In genomic region chr5:158727771-158728311, GRCh38 we compare ENCODE assay signal across 16 cellular contexts.
DNase-seq lines count a peak whose midpoint lies in the region; ATAC-seq and TF ChIP-seq lines count a peak whose summit lies in the region.
"Had no signal": no experiment of that assay in that cellular context is flagged by ENCODE, and none has a peak within 500 bp of the region (broad histone marks: within the 10 kb centered on the region; RNA-seq: fewer than 3 reads in every experiment).

No MANE protein-coding gene starts in this region.

- H3K9me3 ChIP-seq in heart right ventricle (no peaks in the 10 kb centered on the region), psoas muscle (no peaks in the 10 kb centered on the region)

- H3K27me3 ChIP-seq in heart right ventricle: no peaks in the 10 kb centered on the region
- no peaks in the 10 kb centered on the region for H3K27me3 ChIP-seq in psoas muscle (ENCODE audit: insufficient read depth in 3 of 3, low read length in 2 of 3)

- peak overlapping the region in 1 of 5 experiments; percentile 0 for H3K4me3 Mint-ChIP-seq in brain
- no peak overlapping the region for H3K4me3 Mint-ChIP-seq in activated CD8-positive, alpha-beta memory T cell treated with anti-CD3 and anti-CD28 coated beads, Interleukin-2, amount 10 ng/mL, durations not matched to agents 7 days and 5 days
- H3K4me3 Mint-ChIP-seq: activated CD4-positive, alpha-beta T cell treated with anti-CD3 and anti-CD28 coated beads, Interleukin-2, amount 10 ng/mL, durations not matched to agents 24 days and 14 days; B cell; T-helper 17 cell had no signal

- H3K9me3 Mint-ChIP-seq in brain: no peaks in the 10 kb centered on the region
- no peaks in the 10 kb centered on the region for H3K9me3 Mint-ChIP-seq in activated CD8-positive, alpha-beta memory T cell treated with anti-CD3 and anti-CD28 coated beads, Interleukin-2, amount 10 ng/mL, durations not matched to agents 7 days and 5 days (ENCODE audit: low read depth)
- H3K9me3 Mint-ChIP-seq: activated CD4-positive, alpha-beta T cell treated with anti-CD3 and anti-CD28 coated beads, Interleukin-2, amount 10 ng/mL, durations not matched to agents 24 days and 14 days had no signal

- H3K4me1 ChIP-seq in heart right ventricle (peaks cover 0 to 48% (median 27%) of the 10 kb centered on the region in 9 donors), psoas muscle (no peaks in the 10 kb centered on the region)

- H3K27ac ChIP-seq in heart right ventricle (peak overlapping the region in 9 of 10 donors; percentile 17 to 86 (median 59)), psoas muscle (peak overlapping the region; percentile 38)
- H3K27ac ChIP-seq: epithelial cell of prostate had no signal

- no peak for TF ChIP-seq CTCF in brain (conservative IDR thresholded peaks at IDR 0.05)
- no peak for TF ChIP-seq CTCF in heart right ventricle (IDR thresholded peaks at IDR 0.05)
- TF ChIP-seq CTCF in psoas muscle (IDR thresholded peaks at IDR 0.05): no peak

- H3K36me3 ChIP-seq in heart right ventricle (peaks cover 0 to 22% (median 0%) of the 10 kb centered on the region in 9 donors), psoas muscle (ENCODE audit: insufficient read depth in 1 of 2, low read depth in 1 of 2) (peaks cover 0 to 6% of the 10 kb centered on the region in 2 donors)

- ATAC-seq in heart right ventricle: peak; percentile 94 to 97 (median 96)
- ATAC-seq in psoas muscle: peak in 3 of 4 donors; percentile 63 to 75 (median 73)
- ATAC-seq in activated CD8-positive, alpha-beta memory T cell treated with anti-CD3 and anti-CD28 coated beads, Interleukin-2, amount 10 ng/mL, durations not matched to agents 7 days and 5 days: no peak
- ATAC-seq: T-helper 17 cell had no signal

- H3K27me3 Mint-ChIP-seq in brain: peaks cover 8% of the 10 kb centered on the region
- peaks cover 2% of the 10 kb centered on the region for H3K27me3 Mint-ChIP-seq in activated CD8-positive, alpha-beta memory T cell treated with anti-CD3 and anti-CD28 coated beads, Interleukin-2, amount 10 ng/mL, durations not matched to agents 7 days and 5 days
- H3K27me3 Mint-ChIP-seq: B cell had no signal

- intact Hi-C loops in heart right ventricle (cut with DNase I) (loop anchor here in 1 of 10 donors (5.0 kb wide), 1 partner anchor 324 kb away; no protein-coding TSS in a partner anchor), psoas muscle (cut with DNase I) (no loop called here)

- WGBS in heart right ventricle, 2 donors: 35% methylated on average over 9 of the region's 9 CpGs
- WGBS in psoas muscle, 3 donors: 42 to 51% (median 46%) methylated on average over 9 of the region's 9 CpGs

- H3K4me3 ChIP-seq in heart right ventricle: no peak overlapping the region
- no peak overlapping the region for H3K4me3 ChIP-seq in psoas muscle

- CTCF ChIA-PET in activated CD8-positive, alpha-beta memory T cell treated with anti-CD3 and anti-CD28 coated beads, Interleukin-2, amount 10 ng/mL, durations not matched to agents 7 days and 5 days (lab: Charles Lee): no interaction called here

- no peaks in the 10 kb centered on the region for H3K36me3 Mint-ChIP-seq in brain
- no peaks in the 10 kb centered on the region for H3K36me3 Mint-ChIP-seq in activated CD8-positive, alpha-beta memory T cell treated with anti-CD3 and anti-CD28 coated beads, Interleukin-2, amount 10 ng/mL, durations not matched to agents 7 days and 5 days

- peak overlapping the region in 3 of 5 experiments; percentile 54 to 68 (median 62) for H3K27ac Mint-ChIP-seq in brain
- no peak overlapping the region for H3K27ac Mint-ChIP-seq in activated CD8-positive, alpha-beta memory T cell treated with anti-CD3 and anti-CD28 coated beads, Interleukin-2, amount 10 ng/mL, durations not matched to agents 7 days and 5 days
- H3K27ac Mint-ChIP-seq: activated CD4-positive, alpha-beta T cell treated with anti-CD3 and anti-CD28 coated beads, Interleukin-2, amount 10 ng/mL, durations not matched to agents 24 days and 14 days; B cell; T-helper 17 cell had no signal

- peaks cover 48% of the 10 kb centered on the region for H3K4me1 Mint-ChIP-seq in brain
- H3K4me1 Mint-ChIP-seq in activated CD8-positive, alpha-beta memory T cell treated with anti-CD3 and anti-CD28 coated beads, Interleukin-2, amount 10 ng/mL, durations not matched to agents 7 days and 5 days: no peaks in the 10 kb centered on the region
- H3K4me1 Mint-ChIP-seq: activated CD4-positive, alpha-beta T cell treated with anti-CD3 and anti-CD28 coated beads, Interleukin-2, amount 10 ng/mL, durations not matched to agents 24 days and 14 days; T-helper 17 cell had no signal

- DNase-seq in DMS53 (lab: John Stamatoyannopoulos, UW) (peak; percentile 74), heart right ventricle (peak; percentile 60 to 75), psoas muscle (peak; percentile 37 to 60), NAMALWA (ENCODE audit: low spot score) (no peak), AG08396 (ENCODE audit: low spot score) (no peak), midbrain (lab: John Stamatoyannopoulos, UW) (no peak)
- no peak for DNase-seq in activated CD8-positive, alpha-beta memory T cell treated with anti-CD3 and anti-CD28 coated beads, Interleukin-2, amount 10 ng/mL, durations not matched to agents 7 days and 5 days
- DNase-seq: activated CD4-positive, alpha-beta T cell treated with anti-CD3 and anti-CD28 coated beads, Interleukin-2, amount 10 ng/mL, durations not matched to agents 24 days and 14 days; caudate nucleus; DND-41; H7; NCI-H2227 treated with DMSO at 0.1 percent for 48 hours; T-helper 17 cell had no signal

Comparison
In these comparisons a context has a peak if more than half of its experiments do, and no peak if none do; other contexts are left out.
1. DNase-seq: peak in DMS53 (single experiment), heart right ventricle (2 of 2) and psoas muscle (2 of 2); none in activated CD8-positive, alpha-beta memory T cell treated with anti-CD3 and anti-CD28 coated beads, Interleukin-2, amount 10 ng/mL, durations not matched to agents 7 days and 5 days (single experiment), NAMALWA (single experiment), AG08396 (single experiment) and midbrain (single experiment).